Comparison of ENCODE assay signal across 1 cellular context in genomic region chr15:92521624-92522008, GRCh38.
TF ChIP-seq lines count a peak whose summit lies in the region.

No MANE protein-coding gene starts in this region.

TF ChIP-seq in GM12878, 131 proteins besides CTCF, POLR2A, EP300 and RAD21 (continued from another document):
- TF ChIP-seq ATF2 (IDR thresholded peaks at IDR 0.05; ENCODE audit: low read length) (no peak), RUNX3 (IDR thresholded peaks at IDR 0.05; ENCODE audit: low read length) (peak; percentile 74), TBL1XR1 (IDR thresholded peaks at IDR 0.05; ENCODE audit: low read depth, low read length) (0 out of 2 replicates have a peak, but pooled peaks have one; percentile 21), POU2F2 (IDR thresholded peaks at IDR 0.05; ENCODE audit: borderline replicate concordance, low read depth, low read length) (peak; percentile 64; the same call in 1 of the 3 replicates), CHD2 (IDR thresholded peaks at IDR 0.05; ENCODE audit: borderline replicate concordance, low read depth, low read length) (no peak), SMC3 (IDR thresholded peaks at IDR 0.05; ENCODE audit: borderline replicate concordance, low read length) (peak; percentile 93), ZNF592 (IDR thresholded peaks at IDR 0.05) (peak; percentile 8; the same call in 1 of the 2 replicates)
